ENCODE assay signal across 9 cellular contexts in the genomic region with DNA sequence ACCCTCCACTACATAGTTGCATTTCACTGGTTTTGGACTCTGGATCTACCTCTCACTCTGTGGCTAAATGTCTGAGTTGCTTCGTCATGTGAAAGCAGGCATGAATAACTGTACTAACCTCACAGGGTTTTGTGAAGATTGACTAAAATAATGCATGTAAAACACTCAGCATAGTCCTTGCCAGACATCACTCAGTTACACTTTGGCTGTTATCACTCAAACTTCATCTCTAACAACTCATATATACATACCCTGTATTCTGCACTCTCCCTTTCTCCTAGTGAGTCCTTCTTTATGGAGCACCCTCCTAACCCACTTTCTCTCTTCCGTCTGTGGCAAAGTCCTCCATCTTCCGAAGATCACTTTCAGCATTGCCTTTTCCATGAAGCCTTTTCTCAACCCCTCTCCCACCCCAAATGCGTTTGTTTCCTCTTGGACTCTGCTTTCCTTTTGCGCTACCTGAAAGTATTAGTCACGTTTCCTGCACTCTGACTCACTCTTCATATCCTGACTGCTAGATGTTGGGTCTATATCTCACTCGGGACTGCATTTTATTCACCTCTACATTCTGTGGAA.
DNase-seq lines count a peak whose midpoint lies in the region; ATAC-seq and TF ChIP-seq lines count a peak whose summit lies in the region.
"Had no signal": no experiment of that assay in that cellular context is flagged by ENCODE, and none has a peak within 500 bp of the region (broad histone marks: within the 10 kb centered on the region; RNA-seq: fewer than 3 reads in every experiment).

No MANE protein-coding gene starts in this region.

- TF ChIP-seq CTCF in GM12864 (IDR thresholded peaks at IDR 0.05; ENCODE audit: low read depth, low read length, missing control alignments) = no peak
- no peak for TF ChIP-seq CTCF in colonic mucosa (IDR thresholded peaks at IDR 0.05)

- no peaks in the 10 kb centered on the region for H3K27me3 ChIP-seq in colonic mucosa
- H3K27me3 ChIP-seq: heart left ventricle had no signal

- H3K4me1 ChIP-seq in colonic mucosa = no peaks in the 10 kb centered on the region

- intact Hi-C loops in colonic mucosa (cut with DNase I) = no loop called here

- H3K36me3 ChIP-seq in colonic mucosa = no peaks in the 10 kb centered on the region
- H3K36me3 ChIP-seq: heart left ventricle had no signal

- no peak for DNase-seq in GM12864 (ENCODE audit: low read depth)
- peak; percentile 42 for DNase-seq in LoVo (ENCODE audit: low spot score)
- DNase-seq in colonic mucosa = no peak
- DNase-seq in NCI-H1417 treated with DMSO at 0.1 percent for 48 hours (lab: John Stamatoyannopoulos, UW) = no peak
- no peak for DNase-seq in hepatic stellate cell (ENCODE audit: low spot score)
- no peak for DNase-seq in NCI-H1436 treated with DMSO at 0.1 percent for 48 hours (lab: John Stamatoyannopoulos, UW)
- DNase-seq in COLO829 (ENCODE audit: low spot score) = no peak
- DNase-seq: heart left ventricle had no signal

- no peak overlapping the region for H3K9ac ChIP-seq in colonic mucosa (ENCODE audit: low read depth in 2 of 2, low read length in 2 of 2)

- peak; percentile 46 for ATAC-seq in GM21737 (IDR thresholded peaks at IDR 0.05; ENCODE audit: unreplicated experiment)

- H3K4me3 ChIP-seq in GM12864 (ENCODE audit: low read depth, low read length) = peak overlapping the region; percentile 26
- no peak overlapping the region for H3K4me3 ChIP-seq in colonic mucosa
- H3K4me3 ChIP-seq: heart left ventricle had no signal

- H3K9me3 ChIP-seq in colonic mucosa = no peaks in the 10 kb centered on the region
- H3K9me3 ChIP-seq: heart left ventricle had no signal

- peak overlapping the region; percentile 11 for H3K27ac ChIP-seq in colonic mucosa
